2 cellular contexts compared by ENCODE assay signal in the genomic region with DNA sequence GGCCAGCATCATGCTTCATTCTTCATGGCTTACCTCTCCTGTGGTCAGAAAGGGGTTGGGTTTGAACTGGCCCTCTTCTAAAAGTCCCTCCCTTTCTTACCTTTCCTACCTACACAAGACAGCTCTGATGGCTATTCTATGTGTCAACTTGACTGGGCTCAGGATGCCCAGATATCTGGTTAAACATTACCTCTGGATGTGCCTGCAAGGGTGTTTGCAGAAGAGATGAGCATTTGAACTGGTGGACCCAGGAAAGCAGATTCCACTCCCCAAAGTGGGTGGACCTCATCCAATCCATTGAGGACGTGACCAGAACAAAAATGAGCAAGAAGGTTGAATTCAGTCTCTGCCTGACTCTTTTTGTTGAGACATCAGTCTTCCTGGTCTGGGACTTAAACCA.
TF ChIP-seq lines count a peak whose summit lies in the region.

No MANE protein-coding gene starts in this region.

TF ChIP-seq in H1, 55 proteins besides CTCF, POLR2A, EP300 and RAD21:
- TF ChIP-seq ZNF274 (IDR thresholded peaks at IDR 0.05; ENCODE audit: borderline replicate concordance, extremely low read depth, low read length), result no peak
- no peak for TF ChIP-seq CHD2 (IDR thresholded peaks at IDR 0.05; ENCODE audit: low read length)
- no peak for TF ChIP-seq SP1 (IDR thresholded peaks at IDR 0.05; ENCODE audit: low read depth, low read length)
- TF ChIP-seq POU5F1 (IDR thresholded peaks at IDR 0.05; ENCODE audit: low read depth, low read length), result no peak
- no peak for TF ChIP-seq JUN (IDR thresholded peaks at IDR 0.05; ENCODE audit: low read depth, low read length)
- TF ChIP-seq PHF8 (conservative IDR thresholded peaks at IDR 0.05; ENCODE audit: low read depth, low read length), result no peak
- TF ChIP-seq BRCA1 (IDR thresholded peaks at IDR 0.05; ENCODE audit: low read depth, low read length), result no peak
- TF ChIP-seq, protein P1, sequence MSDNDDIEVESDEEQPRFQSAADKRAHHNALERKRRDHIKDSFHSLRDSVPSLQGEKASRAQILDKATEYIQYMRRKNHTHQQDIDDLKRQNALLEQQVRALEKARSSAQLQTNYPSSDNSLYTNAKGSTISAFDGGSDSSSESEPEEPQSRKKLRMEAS (IDR thresholded peaks at IDR 0.05), result no peak
- no peak for TF ChIP-seq TCF12 (IDR thresholded peaks at IDR 0.05; ENCODE audit: low read depth, low read length)
- no peak for TF ChIP-seq NANOG (IDR thresholded peaks at IDR 0.05; ENCODE audit: insufficient read depth, low read depth, low read length, poor library complexity, severe bottlenecking)
- TF ChIP-seq RFX5 (IDR thresholded peaks at IDR 0.05; ENCODE audit: borderline replicate concordance, low read depth, low read length), result no peak
- TF ChIP-seq, protein P2, sequence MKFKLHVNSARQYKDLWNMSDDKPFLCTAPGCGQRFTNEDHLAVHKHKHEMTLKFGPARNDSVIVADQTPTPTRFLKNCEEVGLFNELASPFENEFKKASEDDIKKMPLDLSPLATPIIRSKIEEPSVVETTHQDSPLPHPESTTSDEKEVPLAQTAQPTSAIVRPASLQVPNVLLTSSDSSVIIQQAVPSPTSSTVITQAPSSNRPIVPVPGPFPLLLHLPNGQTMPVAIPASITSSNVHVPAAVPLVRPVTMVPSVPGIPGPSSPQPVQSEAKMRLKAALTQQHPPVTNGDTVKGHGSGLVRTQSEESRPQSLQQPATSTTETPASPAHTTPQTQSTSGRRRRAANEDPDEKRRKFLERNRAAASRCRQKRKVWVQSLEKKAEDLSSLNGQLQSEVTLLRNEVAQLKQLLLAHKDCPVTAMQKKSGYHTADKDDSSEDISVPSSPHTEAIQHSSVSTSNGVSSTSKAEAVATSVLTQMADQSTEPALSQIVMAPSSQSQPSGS (IDR thresholded peaks at IDR 0.05; ENCODE audit: low read length), result no peak
- TF ChIP-seq FOSL1 (IDR thresholded peaks at IDR 0.05; ENCODE audit: insufficient read depth, low read depth, low read length), result no peak
- no peak for TF ChIP-seq RXRA (IDR thresholded peaks at IDR 0.05; ENCODE audit: insufficient read depth, low read depth, low read length)

TF ChIP-seq in HepG2, 621 proteins besides CTCF, POLR2A, EP300 and RAD21 (continues in another document):
- TF ChIP-seq PAF1 (CRISPR knock-in tag; IDR thresholded peaks at IDR 0.05), result no peak
- TF ChIP-seq RNF219 (CRISPR knock-in tag; IDR thresholded peaks at IDR 0.05), result no peak
- TF ChIP-seq NFKBIZ (CRISPR knock-in tag; IDR thresholded peaks at IDR 0.05), result no peak
- no peak for TF ChIP-seq RFX5 (IDR thresholded peaks at IDR 0.05; ENCODE audit: low read depth, low read length)
- TF ChIP-seq DPF2 (CRISPR knock-in tag; IDR thresholded peaks at IDR 0.05; ENCODE audit: borderline replicate concordance, low read depth), result no peak
- no peak for TF ChIP-seq HNRNPLL (IDR thresholded peaks at IDR 0.05; ENCODE audit: low read depth, low read length, poor library complexity, severe bottlenecking)
- TF ChIP-seq, protein P3, sequence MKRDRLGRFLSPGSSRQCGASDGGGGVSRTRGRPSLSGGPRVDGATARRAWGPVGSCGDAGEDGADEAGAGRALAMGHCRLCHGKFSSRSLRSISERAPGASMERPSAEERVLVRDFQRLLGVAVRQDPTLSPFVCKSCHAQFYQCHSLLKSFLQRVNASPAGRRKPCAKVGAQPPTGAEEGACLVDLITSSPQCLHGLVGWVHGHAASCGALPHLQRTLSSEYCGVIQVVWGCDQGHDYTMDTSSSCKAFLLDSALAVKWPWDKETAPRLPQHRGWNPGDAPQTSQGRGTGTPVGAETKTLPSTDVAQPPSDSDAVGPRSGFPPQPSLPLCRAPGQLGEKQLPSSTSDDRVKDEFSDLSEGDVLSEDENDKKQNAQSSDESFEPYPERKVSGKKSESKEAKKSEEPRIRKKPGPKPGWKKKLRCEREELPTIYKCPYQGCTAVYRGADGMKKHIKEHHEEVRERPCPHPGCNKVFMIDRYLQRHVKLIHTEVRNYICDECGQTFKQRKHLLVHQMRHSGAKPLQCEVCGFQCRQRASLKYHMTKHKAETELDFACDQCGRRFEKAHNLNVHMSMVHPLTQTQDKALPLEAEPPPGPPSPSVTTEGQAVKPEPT (CRISPR knock-in tag; IDR thresholded peaks at IDR 0.05; ENCODE audit: low read depth), result no peak
- TF ChIP-seq ZMAT3 (CRISPR knock-in tag; conservative IDR thresholded peaks at IDR 0.05), result no peak
- TF ChIP-seq SAP130 (CRISPR knock-in tag; IDR thresholded peaks at IDR 0.05; ENCODE audit: low read depth), result no peak
- TF ChIP-seq ZKSCAN5 (CRISPR knock-in tag; IDR thresholded peaks at IDR 0.05), result peak; percentile 50; the same call in 1 of the 2 replicates
- no peak for TF ChIP-seq CAMTA2 (CRISPR knock-in tag; IDR thresholded peaks at IDR 0.05; ENCODE audit: borderline replicate concordance)
- no peak for TF ChIP-seq ZNF556 (CRISPR knock-in tag; IDR thresholded peaks at IDR 0.05; ENCODE audit: borderline replicate concordance)
- no peak for TF ChIP-seq JUN (CRISPR knock-in tag; IDR thresholded peaks at IDR 0.05)
- TF ChIP-seq NAIF1 (CRISPR knock-in tag; IDR thresholded peaks at IDR 0.05; ENCODE audit: borderline replicate concordance), result no peak
- TF ChIP-seq HMG20B (CRISPR knock-in tag; conservative IDR thresholded peaks at IDR 0.05), result no peak
- peak; percentile 69 for TF ChIP-seq HDAC2 (CRISPR knock-in tag; IDR thresholded peaks at IDR 0.05)
- no peak for TF ChIP-seq ERF (CRISPR knock-in tag; IDR thresholded peaks at IDR 0.05)
- TF ChIP-seq MED1 (CRISPR knock-in tag; IDR thresholded peaks at IDR 0.05), result peak; percentile 54; the same call in 1 of the 2 replicates
- TF ChIP-seq SOX5 (CRISPR knock-in tag; IDR thresholded peaks at IDR 0.05; ENCODE audit: borderline replicate concordance), result 0 out of 2 replicates have a peak, but pooled peaks have one; percentile 20
- TF ChIP-seq HIC2 (CRISPR knock-in tag; IDR thresholded peaks at IDR 0.05; ENCODE audit: low read depth), result no peak
- no peak for TF ChIP-seq MNT (IDR thresholded peaks at IDR 0.05)
- TF ChIP-seq ZFP36L2 (CRISPR knock-in tag; IDR thresholded peaks at IDR 0.05), result no peak
- TF ChIP-seq KDM3A (CRISPR knock-in tag; IDR thresholded peaks at IDR 0.05; ENCODE audit: low read depth), result no peak
- TF ChIP-seq ZBTB49 (CRISPR knock-in tag; IDR thresholded peaks at IDR 0.05; ENCODE audit: borderline replicate concordance), result no peak
- TF ChIP-seq HMG20A (CRISPR knock-in tag; IDR thresholded peaks at IDR 0.05; ENCODE audit: borderline replicate concordance), result no peak
- TF ChIP-seq KDM4B (CRISPR knock-in tag; IDR thresholded peaks at IDR 0.05), result no peak
- no peak for TF ChIP-seq ZFP82 (CRISPR knock-in tag; IDR thresholded peaks at IDR 0.05; ENCODE audit: borderline replicate concordance)
- no peak for TF ChIP-seq IRX3 (CRISPR knock-in tag; IDR thresholded peaks at IDR 0.05; ENCODE audit: borderline replicate concordance, low read depth)
- TF ChIP-seq, protein P4, sequence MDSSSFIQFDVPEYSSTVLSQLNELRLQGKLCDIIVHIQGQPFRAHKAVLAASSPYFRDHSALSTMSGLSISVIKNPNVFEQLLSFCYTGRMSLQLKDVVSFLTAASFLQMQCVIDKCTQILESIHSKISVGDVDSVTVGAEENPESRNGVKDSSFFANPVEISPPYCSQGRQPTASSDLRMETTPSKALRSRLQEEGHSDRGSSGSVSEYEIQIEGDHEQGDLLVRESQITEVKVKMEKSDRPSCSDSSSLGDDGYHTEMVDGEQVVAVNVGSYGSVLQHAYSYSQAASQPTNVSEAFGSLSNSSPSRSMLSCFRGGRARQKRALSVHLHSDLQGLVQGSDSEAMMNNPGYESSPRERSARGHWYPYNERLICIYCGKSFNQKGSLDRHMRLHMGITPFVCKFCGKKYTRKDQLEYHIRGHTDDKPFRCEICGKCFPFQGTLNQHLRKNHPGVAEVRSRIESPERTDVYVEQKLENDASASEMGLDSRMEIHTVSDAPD (CRISPR knock-in tag; IDR thresholded peaks at IDR 0.05), result no peak
- TF ChIP-seq ZNF20 (CRISPR knock-in tag; IDR thresholded peaks at IDR 0.05), result no peak
- TF ChIP-seq ZNF776 (CRISPR knock-in tag; IDR thresholded peaks at IDR 0.05), result no peak
- no peak for TF ChIP-seq KLF11 (CRISPR knock-in tag; IDR thresholded peaks at IDR 0.05)
- no peak for TF ChIP-seq TRIM22 (IDR thresholded peaks at IDR 0.05)
- TF ChIP-seq, protein P5, sequence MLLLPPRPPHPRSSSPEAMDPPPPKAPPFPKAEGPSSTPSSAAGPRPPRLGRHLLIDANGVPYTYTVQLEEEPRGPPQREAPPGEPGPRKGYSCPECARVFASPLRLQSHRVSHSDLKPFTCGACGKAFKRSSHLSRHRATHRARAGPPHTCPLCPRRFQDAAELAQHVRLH (CRISPR knock-in tag; IDR thresholded peaks at IDR 0.05; ENCODE audit: borderline replicate concordance, low read depth), result no peak
- TF ChIP-seq CENPX (CRISPR knock-in tag; IDR thresholded peaks at IDR 0.05), result no peak
- no peak for TF ChIP-seq GPN1 (CRISPR knock-in tag; IDR thresholded peaks at IDR 0.05; ENCODE audit: borderline replicate concordance)
- TF ChIP-seq, protein P6, sequence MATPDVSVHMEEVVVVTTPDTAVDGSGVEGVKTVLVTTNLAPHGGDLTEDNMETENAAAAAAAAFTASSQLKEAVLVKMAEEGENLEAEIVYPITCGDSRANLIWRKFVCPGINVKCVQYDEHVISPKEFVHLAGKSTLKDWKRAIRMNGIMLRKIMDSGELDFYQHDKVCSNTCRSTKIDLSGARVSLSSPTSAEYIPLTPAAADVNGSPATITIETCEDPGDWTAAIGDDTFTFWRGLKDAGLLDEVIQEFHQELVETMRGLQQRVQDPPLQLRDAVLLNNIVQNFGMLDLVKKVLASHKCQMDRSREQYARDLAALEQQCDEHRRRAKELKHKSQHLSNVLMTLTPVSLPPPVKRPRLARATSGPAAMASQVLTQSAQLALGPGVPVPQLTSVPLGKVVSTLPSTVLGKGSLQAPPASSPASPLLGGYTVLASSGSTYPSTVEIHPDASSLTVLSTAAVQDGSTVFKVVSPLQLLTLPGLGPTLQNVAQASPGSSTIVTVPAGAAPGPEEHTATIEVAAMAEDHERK (CRISPR knock-in tag; IDR thresholded peaks at IDR 0.05; ENCODE audit: low read depth), result no peak
